ENCODE assay signal across 1 cellular context in the genomic region with DNA sequence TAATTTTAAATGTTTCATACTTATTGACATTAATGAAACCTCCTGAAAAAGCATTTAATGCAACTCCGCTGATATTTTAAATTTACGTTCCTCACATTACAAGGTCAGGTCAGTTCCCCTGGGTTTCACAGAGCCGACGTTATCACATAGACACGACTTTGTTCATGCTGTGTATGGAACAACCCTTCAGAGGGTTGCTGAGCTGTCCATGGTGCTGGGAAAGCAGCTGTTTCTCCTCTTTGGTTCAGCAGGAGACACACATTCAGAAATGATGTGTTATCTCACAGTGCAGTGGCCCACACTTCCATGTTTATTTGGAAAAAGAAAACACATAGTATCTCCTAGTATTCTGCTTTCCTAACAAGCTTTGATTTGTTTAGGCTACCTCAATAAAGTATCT.
TF ChIP-seq lines count a peak whose summit lies in the region.

No MANE protein-coding gene starts in this region.

TF ChIP-seq in SK-N-SH treated with all-trans-retinoic acid at 6 μM for 48 hours, 23 proteins besides CTCF, POLR2A, EP300 and RAD21 (continued from another document):
- TF ChIP-seq RARB (CRISPR knock-in tag; IDR thresholded peaks at IDR 0.05), result no peak
- TF ChIP-seq ZNF8 (CRISPR knock-in tag; IDR thresholded peaks at IDR 0.05), result no peak
